In genomic region chr4:5866841-5867782, GRCh38 we compare ENCODE assay signal across 13 cellular contexts. TPM values are rescaled to one million over a fixed set of nuclear protein-coding genes. Genes with fewer than 3 reads are reported as not detected.
DNase-seq lines count a peak whose midpoint lies in the region; ATAC-seq and TF ChIP-seq lines count a peak whose summit lies in the region.
"Had no signal": no experiment of that assay in that cellular context is flagged by ENCODE, and none has a peak within 500 bp of the region (broad histone marks: within the 10 kb centered on the region; RNA-seq: fewer than 3 reads in every experiment).

No MANE protein-coding gene starts in this region.

- no peaks in the 10 kb centered on the region for H3K9me3 Mint-ChIP-seq in natural killer cell treated with Interleukin-12 subunit alpha and Interleukin-12 subunit beta and Interleukin-15 and Interleukin-18, amount 100 ng/mL, for 72 hours
- H3K9me3 Mint-ChIP-seq in natural killer cell: no peaks in the 10 kb centered on the region
- H3K9me3 Mint-ChIP-seq in T-helper 2 cell treated with Interferon-gamma antibody and Interleukin-4, amounts not matched to agents 5 μg/mL and 100 μg/mL, for 36 hours: no peaks in the 10 kb centered on the region

- peaks cover 18 to 42% of the 10 kb centered on the region in 2 donors for H3K4me1 Mint-ChIP-seq in natural killer cell treated with Interleukin-12 subunit alpha and Interleukin-12 subunit beta and Interleukin-15 and Interleukin-18, amount 100 ng/mL, for 72 hours (ENCODE audit: low read depth in 2 of 2)
- peaks cover 14% of the 10 kb centered on the region in 2 donors for H3K4me1 Mint-ChIP-seq in natural killer cell
- peaks cover 41% of the 10 kb centered on the region for H3K4me1 Mint-ChIP-seq in T-helper 2 cell treated with Interferon-gamma antibody and Interleukin-4, amounts not matched to agents 5 μg/mL and 100 μg/mL, for 36 hours (ENCODE audit: low read depth)

- no peaks in the 10 kb centered on the region for H3K36me3 Mint-ChIP-seq in natural killer cell treated with Interleukin-12 subunit alpha and Interleukin-12 subunit beta and Interleukin-15 and Interleukin-18, amount 100 ng/mL, for 72 hours
- H3K36me3 Mint-ChIP-seq in natural killer cell: no peaks in the 10 kb centered on the region
- no peaks in the 10 kb centered on the region for H3K36me3 Mint-ChIP-seq in T-helper 2 cell treated with Interferon-gamma antibody and Interleukin-4, amounts not matched to agents 5 μg/mL and 100 μg/mL, for 36 hours (ENCODE audit: low read depth)

- H3K27me3 ChIP-seq in Loucy (ENCODE audit: insufficient read depth, low read length, poor library complexity, severe bottlenecking): no peaks in the 10 kb centered on the region
- H3K27me3 ChIP-seq in lower lobe of right lung (ENCODE audit: low read depth): peaks cover 7% of the 10 kb centered on the region
- H3K27me3 ChIP-seq: SJSA1 had no signal

- H3K4me3 Mint-ChIP-seq in natural killer cell treated with Interleukin-12 subunit alpha and Interleukin-12 subunit beta and Interleukin-15 and Interleukin-18, amount 100 ng/mL, for 72 hours: peak overlapping the region; percentile 49
- no peak overlapping the region for H3K4me3 Mint-ChIP-seq in natural killer cell
- peak overlapping the region; percentile 48 for H3K4me3 Mint-ChIP-seq in T-helper 2 cell treated with Interferon-gamma antibody and Interleukin-4, amounts not matched to agents 5 μg/mL and 100 μg/mL, for 36 hours

- no peak overlapping the region for H3K27ac ChIP-seq in lower lobe of right lung
- H3K27ac ChIP-seq: RWPE1, SJSA1 had no signal

- no peaks in the 10 kb centered on the region for H4K20me1 ChIP-seq in Loucy (ENCODE audit: insufficient read depth, low read length, poor library complexity, severe bottlenecking)

- H3K79me2 ChIP-seq in Loucy (ENCODE audit: insufficient read depth, low read length): no peaks in the 10 kb centered on the region

- peak overlapping the region; percentile 52 for H3K9ac ChIP-seq in Loucy (ENCODE audit: low read depth, low read length, poor library complexity, severe bottlenecking)

- ATAC-seq in natural killer cell treated with Interleukin-12 subunit alpha and Interleukin-12 subunit beta and Interleukin-15 and Interleukin-18, amount 100 ng/mL, for 72 hours: no peak
- ATAC-seq in natural killer cell: no peak
- no peak for ATAC-seq in lower lobe of right lung
- no peak for ATAC-seq in Right ventricle myocardium inferior
- ATAC-seq: GM12878 had no signal

- H3K27me3 Mint-ChIP-seq in natural killer cell treated with Interleukin-12 subunit alpha and Interleukin-12 subunit beta and Interleukin-15 and Interleukin-18, amount 100 ng/mL, for 72 hours: peaks cover 15 to 33% of the 10 kb centered on the region in 2 donors
- peaks cover 8 to 20% of the 10 kb centered on the region in 2 donors for H3K27me3 Mint-ChIP-seq in natural killer cell (ENCODE audit: low read depth in 2 of 2)
- H3K27me3 Mint-ChIP-seq in T-helper 2 cell treated with Interferon-gamma antibody and Interleukin-4, amounts not matched to agents 5 μg/mL and 100 μg/mL, for 36 hours (ENCODE audit: low read depth): peaks cover 10% of the 10 kb centered on the region

- H3F3A ChIP-seq in Loucy (ENCODE audit: low read depth): no peaks in the 10 kb centered on the region

- TF ChIP-seq CTCF in natural killer cell (IDR thresholded peaks at IDR 0.05) (no peak), Loucy (conservative IDR thresholded peaks at IDR 0.05; ENCODE audit: low read length) (no peak), lower lobe of right lung (IDR thresholded peaks at IDR 0.05) (no peak)

- H3K36me3 ChIP-seq in Loucy (ENCODE audit: insufficient read depth, low read length) (no peaks in the 10 kb centered on the region), lower lobe of right lung (no peaks in the 10 kb centered on the region)
- H3K36me3 ChIP-seq: SJSA1 had no signal

- no peak for DNase-seq in natural killer cell treated with Interleukin-12 subunit alpha and Interleukin-12 subunit beta and Interleukin-15 and Interleukin-18, amount 100 ng/mL, for 72 hours (ENCODE audit: low spot score)
- DNase-seq in natural killer cell: no peak
- DNase-seq in T-helper 2 cell treated with Interferon-gamma antibody and Interleukin-4, amounts not matched to agents 5 μg/mL and 100 μg/mL, for 36 hours (ENCODE audit: low spot score): no peak
- DNase-seq in AG20443 (ENCODE audit: low spot score): no peak
- DNase-seq in lower lobe of right lung: no peak
- no peak for DNase-seq in Right ventricle myocardium inferior (ENCODE audit: missing footprints)
- DNase-seq: NCI-H1436, NCI-H2107 had no signal

- H3K4me3 ChIP-seq in Loucy (ENCODE audit: low read length, poor library complexity, severe bottlenecking) (peak overlapping the region; percentile 61), lower lobe of right lung (no peak overlapping the region)
- H3K4me3 ChIP-seq: GM12878, HAP-1, SJSA1 had no signal

- H3K27ac Mint-ChIP-seq in natural killer cell treated with Interleukin-12 subunit alpha and Interleukin-12 subunit beta and Interleukin-15 and Interleukin-18, amount 100 ng/mL, for 72 hours: no peak overlapping the region
- no peak overlapping the region for H3K27ac Mint-ChIP-seq in natural killer cell
- peak overlapping the region; percentile 60 for H3K27ac Mint-ChIP-seq in T-helper 2 cell treated with Interferon-gamma antibody and Interleukin-4, amounts not matched to agents 5 μg/mL and 100 μg/mL, for 36 hours

- H3K9me3 ChIP-seq in Loucy (ENCODE audit: insufficient read depth, low read depth, low read length): no peaks in the 10 kb centered on the region
- H3K9me3 ChIP-seq in lower lobe of right lung: no peaks in the 10 kb centered on the region
- H3K9me3 ChIP-seq: HAP-1, SJSA1 had no signal

- intact Hi-C loops in natural killer cell (cut with micrococcal nuclease): no loop called here
- intact Hi-C loops in lower lobe of right lung (cut with DNase I): no loop called here
- intact Hi-C loops in Right ventricle myocardium inferior (cut with DNase I): no loop called here

- peak overlapping the region; percentile 70; the same call in 1 of the 2 replicates for H2AFZ ChIP-seq in Loucy (ENCODE audit: low read length)

- H3K4me1 ChIP-seq in Loucy (ENCODE audit: insufficient read depth, low read length, poor library complexity, severe bottlenecking) (peaks cover 42% of the 10 kb centered on the region), lower lobe of right lung (no peaks in the 10 kb centered on the region)
- H3K4me1 ChIP-seq: HAP-1, SJSA1 had no signal

- no peaks in the 10 kb centered on the region for H3K9me2 ChIP-seq in Loucy (replicated peaks; ENCODE audit: low read depth, low read length)

- peak overlapping the region; percentile 73 for H3K4me2 ChIP-seq in Loucy (ENCODE audit: low read depth, low read length, poor library complexity, severe bottlenecking)

RNA-seq across cellular contexts. Expression of gene CRMP1, which starts 25.8 kb away (rescaled TPM):
- total RNA-seq in natural killer cell treated with Interleukin-12 subunit alpha and Interleukin-12 subunit beta and Interleukin-15 and Interleukin-18, amount 100 ng/mL, for 72 hours: not detected
- not detected for total RNA-seq in natural killer cell
- total RNA-seq in lower lobe of right lung: 6.2 TPM
- 1.5 TPM for total RNA-seq in Right ventricle myocardium inferior
- total RNA-seq: SJSA1 had no signal
